1 cellular context compared by ENCODE assay signal in the genomic region with DNA sequence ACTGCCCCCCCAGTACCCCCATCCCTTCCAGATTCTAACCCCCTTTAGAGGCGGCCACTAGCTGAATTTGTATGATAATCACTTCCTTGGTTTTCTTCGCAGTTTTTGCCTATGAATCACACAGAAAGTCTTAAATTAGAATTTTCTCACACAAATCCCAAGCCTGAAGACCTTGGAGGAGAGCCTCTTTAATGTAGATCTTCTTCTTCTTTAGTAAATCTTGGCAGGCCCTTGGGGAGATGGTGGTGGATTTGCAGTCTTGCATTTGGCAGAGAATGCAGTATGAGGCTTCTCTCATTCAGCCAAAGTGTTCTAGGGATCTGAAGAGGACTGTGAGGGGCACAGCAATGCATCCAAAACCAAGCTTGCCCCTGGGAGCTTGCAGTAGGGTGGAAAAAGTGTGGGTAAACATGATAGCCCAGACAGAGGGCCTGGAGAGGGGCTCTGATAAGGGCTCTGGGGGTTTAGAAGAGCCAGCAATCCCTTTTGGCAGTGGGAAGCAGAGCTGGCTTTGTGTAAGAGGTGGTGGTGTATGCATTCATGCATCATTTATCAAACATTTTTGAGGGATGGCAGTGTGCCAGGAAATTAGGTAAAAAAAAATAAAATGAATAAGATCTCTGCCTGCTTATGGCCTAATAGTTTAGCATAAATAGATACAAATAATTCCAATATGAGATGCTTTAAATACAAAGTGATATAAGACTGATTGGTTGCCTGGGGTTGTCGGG.
TF ChIP-seq lines count a peak whose summit lies in the region.

No MANE protein-coding gene starts in this region.

TF ChIP-seq in SK-N-SH, 30 proteins besides CTCF, POLR2A, EP300 and RAD21:
- TF ChIP-seq ELF1 (IDR thresholded peaks at IDR 0.05) (no peak), NFIC (IDR thresholded peaks at IDR 0.05; ENCODE audit: borderline replicate concordance) (peak; percentile 80)
- TF ChIP-seq, protein P1, sequence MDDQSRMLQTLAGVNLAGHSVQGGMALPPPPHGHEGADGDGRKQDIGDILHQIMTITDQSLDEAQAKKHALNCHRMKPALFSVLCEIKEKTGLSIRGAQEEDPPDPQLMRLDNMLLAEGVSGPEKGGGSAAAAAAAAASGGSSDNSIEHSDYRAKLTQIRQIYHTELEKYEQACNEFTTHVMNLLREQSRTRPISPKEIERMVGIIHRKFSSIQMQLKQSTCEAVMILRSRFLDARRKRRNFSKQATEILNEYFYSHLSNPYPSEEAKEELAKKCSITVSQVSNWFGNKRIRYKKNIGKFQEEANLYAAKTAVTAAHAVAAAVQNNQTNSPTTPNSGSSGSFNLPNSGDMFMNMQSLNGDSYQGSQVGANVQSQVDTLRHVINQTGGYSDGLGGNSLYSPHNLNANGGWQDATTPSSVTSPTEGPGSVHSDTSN (IDR thresholded peaks at IDR 0.05) = peak; percentile 52
